8 cellular contexts compared by ENCODE assay signal in the genomic region with DNA sequence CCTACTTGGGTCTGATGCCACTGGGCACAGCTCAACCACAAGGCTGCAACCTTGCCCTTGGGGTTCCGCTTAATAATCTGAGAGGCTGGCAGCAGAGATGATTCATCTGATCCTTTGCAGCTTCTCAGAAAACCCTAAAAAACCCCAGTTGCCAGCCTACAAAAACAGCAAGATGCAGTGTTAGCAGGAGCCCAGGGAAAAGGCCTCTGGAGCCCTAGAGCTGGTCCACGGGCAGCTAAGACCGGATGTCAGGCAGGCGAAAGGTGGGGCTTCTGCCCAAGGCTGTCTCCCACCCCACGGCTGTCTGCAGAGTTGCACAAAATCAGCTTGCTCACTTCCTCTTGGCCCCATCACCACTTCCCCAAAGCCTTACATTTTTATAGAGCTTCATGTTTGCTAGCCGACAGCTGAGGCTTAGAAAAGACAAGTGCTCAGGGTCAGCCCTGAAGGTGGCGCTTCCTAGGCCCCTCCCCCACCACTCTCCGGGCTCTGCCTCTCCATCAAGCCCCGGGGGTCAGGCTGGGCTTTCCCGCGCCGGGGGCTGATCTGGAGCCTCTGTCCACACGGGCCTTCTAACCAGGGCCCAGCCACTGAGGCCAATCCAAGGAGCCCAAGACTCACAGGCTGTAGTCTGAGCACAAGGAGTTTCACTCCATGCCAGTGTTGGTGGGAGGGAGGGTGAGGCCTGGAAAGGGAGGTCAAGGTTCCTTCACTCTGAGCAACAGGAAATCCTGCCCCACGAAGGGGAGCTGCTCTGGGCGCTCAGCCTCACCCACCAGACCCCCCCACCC. TPM values are rescaled to one million over a fixed set of nuclear protein-coding genes. Genes with fewer than 3 reads are reported as not detected.
DNase-seq lines count a peak whose midpoint lies in the region; ATAC-seq and TF ChIP-seq lines count a peak whose summit lies in the region.

No MANE protein-coding gene starts in this region.

- H3K27ac Mint-ChIP-seq in T-helper 2 cell treated with Interferon-gamma antibody and Interleukin-4, amounts not matched to agents 5 μg/mL and 100 μg/mL, for 36 hours = peak overlapping the region; percentile 87
- peak overlapping the region; percentile 86 to 98 (median 96) for H3K27ac Mint-ChIP-seq in immature natural killer cell

- 25% methylated on average over 14 of the region's 15 CpGs for WGBS in HUES64

- H3K27ac ChIP-seq in HUES64 (ENCODE audit: low read depth, low read length) (peak overlapping the region; percentile 74), brain microvascular endothelial cell (no peak overlapping the region)

- no peaks in the 10 kb centered on the region for H3K36me3 Mint-ChIP-seq in T-helper 2 cell treated with Interferon-gamma antibody and Interleukin-4, amounts not matched to agents 5 μg/mL and 100 μg/mL, for 36 hours (ENCODE audit: low read depth)
- no peaks in the 10 kb centered on the region for H3K36me3 Mint-ChIP-seq in immature natural killer cell

- no peaks in the 10 kb centered on the region for H3K9me3 ChIP-seq in HUES64 (ENCODE audit: insufficient read depth, low read depth, low read length)

- DNase-seq in D341Med (ENCODE audit: low spot score) (peak; percentile 29), brain microvascular endothelial cell (peak; percentile 12), immature natural killer cell (peak; percentile 61 to 68 (median 66)), COLO829 (ENCODE audit: low spot score) (no peak)
- peak; percentile 68 for DNase-seq in T-helper 2 cell treated with Interferon-gamma antibody and Interleukin-4, amounts not matched to agents 5 μg/mL and 100 μg/mL, for 36 hours (ENCODE audit: low spot score)
- DNase-seq in stimulated activated CD4-positive, alpha-beta T cell treated with anti-CD3 and anti-CD28 coated beads, Interleukin-15, amount 100 ng/mL, for 1 hour (ENCODE audit: low read depth in 1 of 2, low spot score in 1 of 2) = peak; percentile 29 to 65

- H3K27me3 ChIP-seq in HUES64 (ENCODE audit: insufficient read depth, low read length) = no peaks in the 10 kb centered on the region
- H3K27me3 ChIP-seq in brain microvascular endothelial cell (replicated peaks) = no peaks in the 10 kb centered on the region

- ATAC-seq in GM21526 (IDR thresholded peaks at IDR 0.05; ENCODE audit: low FRiP score, unreplicated experiment) = peak; percentile 49

- H3K9me3 Mint-ChIP-seq in T-helper 2 cell treated with Interferon-gamma antibody and Interleukin-4, amounts not matched to agents 5 μg/mL and 100 μg/mL, for 36 hours = no peaks in the 10 kb centered on the region
- no peaks in the 10 kb centered on the region for H3K9me3 Mint-ChIP-seq in immature natural killer cell

- TF ChIP-seq CTCF in brain microvascular endothelial cell (IDR thresholded peaks at IDR 0.05; ENCODE audit: low read depth, low read length, missing control alignments) = peak; percentile 42

- peaks cover 56% of the 10 kb centered on the region for H3K4me1 Mint-ChIP-seq in T-helper 2 cell treated with Interferon-gamma antibody and Interleukin-4, amounts not matched to agents 5 μg/mL and 100 μg/mL, for 36 hours (ENCODE audit: low read depth)
- H3K4me1 Mint-ChIP-seq in immature natural killer cell = peaks cover 37 to 42% of the 10 kb centered on the region in 2 donors

- peak overlapping the region; percentile 64 for H3K4me3 Mint-ChIP-seq in T-helper 2 cell treated with Interferon-gamma antibody and Interleukin-4, amounts not matched to agents 5 μg/mL and 100 μg/mL, for 36 hours
- peak overlapping the region; percentile 73 to 88 (median 83) for H3K4me3 Mint-ChIP-seq in immature natural killer cell

- H3K4me1 ChIP-seq in HUES64 (ENCODE audit: insufficient read depth, low read length) = peaks cover 9% of the 10 kb centered on the region

- H3K4me3 ChIP-seq in HUES64 (ENCODE audit: low read length) (peak overlapping the region; percentile 50), brain microvascular endothelial cell (ENCODE audit: low read depth, low read length) (peak overlapping the region; percentile 35)

- H3K36me3 ChIP-seq in HUES64 (ENCODE audit: insufficient read depth, low read length) (no peaks in the 10 kb centered on the region), brain microvascular endothelial cell (replicated peaks) (no peaks in the 10 kb centered on the region)

- no peaks in the 10 kb centered on the region for H3K27me3 Mint-ChIP-seq in T-helper 2 cell treated with Interferon-gamma antibody and Interleukin-4, amounts not matched to agents 5 μg/mL and 100 μg/mL, for 36 hours (ENCODE audit: low read depth)
- H3K27me3 Mint-ChIP-seq in immature natural killer cell (ENCODE audit: low read depth in 3 of 3) = peaks cover 0 to 3% (median 2%) of the 10 kb centered on the region in 3 donors

- in situ Hi-C loops in brain microvascular endothelial cell (cut with HindIII; ENCODE audit: low pct_ligation_motif_present, low sequenced_read_pairs) = no loop called here

- H3K9ac ChIP-seq in HUES64 (ENCODE audit: low read depth, low read length) = peak overlapping the region; percentile 63

RNA-seq across cellular contexts. Expression of gene ADORA3, which starts 4.2 kb away (rescaled TPM):
- not detected for polyA plus RNA-seq in HUES64 (2013, experiment 1 of 2)
- polyA plus RNA-seq in HUES64 (2013, experiment 2 of 2) = not detected
- polyA plus RNA-seq in immature natural killer cell = under 1 TPM in 1 of 3 donors, not detected in 2; 0.23 TPM

RNA-seq across cellular contexts. Expression of gene TMIGD3, which starts 4.2 kb away (rescaled TPM):
- polyA plus RNA-seq in HUES64 (2013, experiment 1 of 2) = not detected
- polyA plus RNA-seq in HUES64 (2013, experiment 2 of 2) = not detected
- polyA plus RNA-seq in immature natural killer cell = not detected

RNA-seq across cellular contexts. Expression of gene C1orf162, which starts 33.8 kb away (rescaled TPM):
- polyA plus RNA-seq in HUES64 (2013, experiment 1 of 2) = 0.30 TPM
- polyA plus RNA-seq in HUES64 (2013, experiment 2 of 2) = 0.19 TPM
- polyA plus RNA-seq in immature natural killer cell = 100 to 1,000 TPM; 421 to 818 (median 559) TPM

RNA-seq across cellular contexts. Expression of gene ATP5PB, which starts 58.3 kb away (rescaled TPM):
- 358 TPM for polyA plus RNA-seq in HUES64 (2013, experiment 1 of 2)
- 336 TPM for polyA plus RNA-seq in HUES64 (2013, experiment 2 of 2)
- polyA plus RNA-seq in immature natural killer cell = 100 to 1,000 TPM; 495 to 624 (median 521) TPM

RNA-seq across cellular contexts. Expression of gene WDR77, which starts 58.5 kb away (rescaled TPM):
- 73.7 TPM for polyA plus RNA-seq in HUES64 (2013, experiment 1 of 2)
- 55.3 TPM for polyA plus RNA-seq in HUES64 (2013, experiment 2 of 2)
- polyA plus RNA-seq in immature natural killer cell = 10 to 100 TPM; 33.6 to 37.9 (median 36.3) TPM
